12 cellular contexts compared by ENCODE assay signal in the genomic region with DNA sequence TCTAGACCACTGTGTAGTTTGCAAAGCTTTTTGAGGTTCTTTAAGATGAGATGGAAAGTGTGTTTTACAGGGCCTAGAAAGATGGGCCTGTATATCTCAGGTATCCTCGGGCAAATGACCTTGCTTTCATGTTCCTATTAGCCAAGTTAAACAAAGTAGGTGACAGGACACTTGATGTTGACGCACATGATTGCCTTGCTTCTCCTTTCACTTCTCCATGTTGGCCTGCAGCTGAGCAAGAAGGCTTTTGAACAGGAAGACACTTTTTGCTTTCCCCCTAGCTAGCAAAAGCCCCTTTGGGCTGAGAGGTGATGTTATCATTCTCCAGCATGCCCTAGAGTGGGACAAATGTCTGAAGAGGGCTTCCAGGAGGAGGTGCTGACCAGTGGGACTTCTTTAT.
DNase-seq lines count a peak whose midpoint lies in the region; ATAC-seq and TF ChIP-seq lines count a peak whose summit lies in the region.
"Had no signal": no experiment of that assay in that cellular context is flagged by ENCODE, and none has a peak within 500 bp of the region (broad histone marks: within the 10 kb centered on the region; RNA-seq: fewer than 3 reads in every experiment).

No MANE protein-coding gene starts in this region.

- peaks cover 74% of the 10 kb centered on the region for H3K4me1 Mint-ChIP-seq in nephron progenitor cell
- H3K4me1 Mint-ChIP-seq: activated naive CD8-positive, alpha-beta T cell treated with anti-CD3 and anti-CD28 coated beads, Interleukin-2, amount 10 ng/mL, durations not matched to agents 7 days and 5 days had no signal

- WGBS in upper lobe of left lung, 2 donors = 61% methylated on average over 2 of the region's 2 CpGs; no CpG with 5 or more reads in 1 of the 2 donors

- peak overlapping the region; percentile 62 for H3K27ac Mint-ChIP-seq in nephron progenitor cell
- H3K27ac Mint-ChIP-seq: activated naive CD8-positive, alpha-beta T cell treated with anti-CD3 and anti-CD28 coated beads, Interleukin-2, amount 10 ng/mL, durations not matched to agents 7 days and 5 days had no signal

- no peaks in the 10 kb centered on the region for H3K9me3 Mint-ChIP-seq in nephron progenitor cell
- H3K9me3 Mint-ChIP-seq: activated naive CD8-positive, alpha-beta T cell treated with anti-CD3 and anti-CD28 coated beads, Interleukin-2, amount 10 ng/mL, durations not matched to agents 7 days and 5 days had no signal

- H3K27me3 Mint-ChIP-seq in nephron progenitor cell (ENCODE audit: low read depth, poor library complexity) = peaks cover 3% of the 10 kb centered on the region
- H3K27me3 Mint-ChIP-seq: activated naive CD8-positive, alpha-beta T cell treated with anti-CD3 and anti-CD28 coated beads, Interleukin-2, amount 10 ng/mL, durations not matched to agents 7 days and 5 days had no signal

- no peak overlapping the region for H3K27ac ChIP-seq in upper lobe of left lung

- no peaks in the 10 kb centered on the region for H3K9me3 ChIP-seq in upper lobe of left lung

- TF ChIP-seq EP300 in upper lobe of left lung (IDR thresholded peaks at IDR 0.05) = no peak

- ATAC-seq in GM18909 (IDR thresholded peaks at IDR 0.05; ENCODE audit: poor library complexity, unreplicated experiment) (peak; percentile 74), GM21737 (IDR thresholded peaks at IDR 0.05; ENCODE audit: unreplicated experiment) (peak; percentile 80), HG03442 (IDR thresholded peaks at IDR 0.05; ENCODE audit: unreplicated experiment) (peak; percentile 79), upper lobe of left lung (ENCODE audit: low FRiP score in 2 of 2) (no peak)
- ATAC-seq: sciatic nerve had no signal

- no peak overlapping the region for H3K4me3 Mint-ChIP-seq in nephron progenitor cell
- H3K4me3 Mint-ChIP-seq: activated naive CD8-positive, alpha-beta T cell treated with anti-CD3 and anti-CD28 coated beads, Interleukin-2, amount 10 ng/mL, durations not matched to agents 7 days and 5 days had no signal

- TF ChIP-seq POLR2A in upper lobe of left lung (IDR thresholded peaks at IDR 0.05) = no peak

- no peak for TF ChIP-seq CTCF in nephron progenitor cell (IDR thresholded peaks at IDR 0.05)
- no peak for TF ChIP-seq CTCF in upper lobe of left lung (IDR thresholded peaks at IDR 0.05)

- H3K27me3 ChIP-seq in upper lobe of left lung = no peaks in the 10 kb centered on the region

- no peak for DNase-seq in nephron progenitor cell
- no peak for DNase-seq in NCI-H187 treated with DMSO at 0.1 percent for 48 hours (lab: John Stamatoyannopoulos, UW)
- DNase-seq in NCI-H748 treated with DMSO at 0.1 percent for 48 hours (lab: John Stamatoyannopoulos, UW) = no peak
- no peak for DNase-seq in stimulated activated CD4-positive, alpha-beta T cell treated with anti-CD3 and anti-CD28 coated beads, Interleukin-15, amount 100 ng/mL, for 24 hours
- DNase-seq in upper lobe of left lung = no peak
- DNase-seq: activated CD4-positive, alpha-beta T cell treated with anti-CD3 and anti-CD28 coated beads, Interleukin-2, amount 50 U/mL, for 48 hours; activated naive CD8-positive, alpha-beta T cell treated with anti-CD3 and anti-CD28 coated beads, Interleukin-2, amount 10 ng/mL, durations not matched to agents 7 days and 5 days; Right ventricle myocardium superior had no signal

- H3K4me1 ChIP-seq in upper lobe of left lung = no peaks in the 10 kb centered on the region

- H3K36me3 Mint-ChIP-seq in nephron progenitor cell (ENCODE audit: low read depth) = peaks cover 4% of the 10 kb centered on the region
- H3K36me3 Mint-ChIP-seq: activated naive CD8-positive, alpha-beta T cell treated with anti-CD3 and anti-CD28 coated beads, Interleukin-2, amount 10 ng/mL, durations not matched to agents 7 days and 5 days had no signal

- no peaks in the 10 kb centered on the region for H3K36me3 ChIP-seq in upper lobe of left lung

- H3K4me3 ChIP-seq in upper lobe of left lung = no peak overlapping the region

Comparison
In these comparisons a context has a peak if more than half of its experiments do, and no peak if none do; other contexts are left out.
1. ATAC-seq: peak in GM18909 (single experiment), GM21737 (single experiment) and HG03442 (single experiment); none in upper lobe of left lung (0 of 2).